Comparison of ENCODE assay signal across 10 cellular contexts in the genomic region with DNA sequence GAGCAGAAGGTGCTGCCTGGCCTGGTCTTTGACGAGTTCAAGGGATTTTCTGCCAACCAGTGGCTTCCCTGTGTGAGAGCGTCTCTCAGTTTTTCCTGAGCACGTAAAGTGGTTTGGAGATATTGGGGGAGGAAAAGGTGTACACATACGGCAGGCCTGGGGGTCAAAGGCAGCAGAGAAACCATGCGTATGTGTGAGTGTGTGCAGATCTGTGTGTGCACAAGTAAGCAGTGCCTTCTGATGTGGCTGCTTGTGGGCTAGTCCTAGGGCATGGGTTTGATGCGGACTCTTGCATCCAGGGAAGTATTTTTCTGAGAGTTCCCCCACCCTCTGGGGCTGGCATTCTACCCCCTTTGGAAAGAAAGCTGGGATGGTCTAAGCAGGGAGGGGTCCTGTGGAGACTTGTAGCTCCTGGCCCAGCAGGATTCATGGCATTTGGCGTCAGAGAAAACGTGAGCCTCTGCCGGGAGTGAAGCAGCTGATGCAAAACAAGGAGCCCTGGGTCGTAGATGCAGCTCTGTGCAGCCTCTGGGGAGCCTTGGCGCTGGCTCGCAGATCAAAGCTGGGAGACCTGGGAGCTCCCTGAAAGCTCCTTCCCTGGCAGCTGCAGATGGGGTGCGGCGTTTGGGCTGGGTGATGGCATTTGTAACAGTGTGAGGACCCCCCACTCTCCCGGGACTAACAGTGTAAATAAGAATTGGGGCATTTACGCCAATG.
DNase-seq lines count a peak whose midpoint lies in the region; ATAC-seq lines count a peak whose summit lies in the region.
"Had no signal": no experiment of that assay in that cellular context is flagged by ENCODE, and none has a peak within 500 bp of the region (broad histone marks: within the 10 kb centered on the region; RNA-seq: fewer than 3 reads in every experiment).

No MANE protein-coding gene starts in this region.

- peaks cover 4 to 10% of the 10 kb centered on the region in 2 donors for H3K4me1 ChIP-seq in esophagus (ENCODE audit: control insufficient read depth in 2 of 2, insufficient read depth in 2 of 2, low read length in 1 of 2)

- H3K27me3 ChIP-seq in esophagus (ENCODE audit: control insufficient read depth in 1 of 2, insufficient read depth in 2 of 2, low read length in 2 of 2) = no peaks in the 10 kb centered on the region
- H3K27me3 ChIP-seq: cardiac muscle cell had no signal

- H3K36me3 ChIP-seq in esophagus (ENCODE audit: control insufficient read depth in 2 of 2, insufficient read depth in 2 of 2, low read length in 1 of 2) = no peaks in the 10 kb centered on the region
- H3K36me3 ChIP-seq: cardiac muscle cell had no signal

- peak overlapping the region; percentile 51 to 76 for H3K27ac ChIP-seq in esophagus (ENCODE audit: low read depth in 2 of 2, low read length in 1 of 2)
- H3K27ac ChIP-seq: cardiac muscle cell had no signal

- 51 to 56% methylated on average over 16 of the region's 16 CpGs for WGBS in esophagus, 2 donors

- peaks cover 48% of the 10 kb centered on the region for H3K4me1 Mint-ChIP-seq in activated CD4-positive, alpha-beta T cell treated with anti-CD3 and anti-CD28 coated beads, Interleukin-2, amount 10 ng/mL, durations not matched to agents 7 days and 5 days
- H3K4me1 Mint-ChIP-seq in stimulated activated naive B cell treated with anti-CD40 and anti-IgM and Interleukin-4, amounts not matched to agents 10 μg/mL and 1 μg/mL and 100 μg/mL, for 72 hours = peaks cover 4 to 14% of the 10 kb centered on the region in 2 donors

- H3K27me3 Mint-ChIP-seq in activated CD4-positive, alpha-beta T cell treated with anti-CD3 and anti-CD28 coated beads, Interleukin-2, amount 10 ng/mL, durations not matched to agents 7 days and 5 days = no peaks in the 10 kb centered on the region
- H3K27me3 Mint-ChIP-seq in stimulated activated naive B cell treated with anti-CD40 and anti-IgM and Interleukin-4, amounts not matched to agents 10 μg/mL and 1 μg/mL and 100 μg/mL, for 72 hours = no peaks in the 10 kb centered on the region

- peak; percentile 3 to 31 for ATAC-seq in stimulated activated naive B cell treated with anti-CD40 and anti-IgM and Interleukin-4, amounts not matched to agents 10 μg/mL and 1 μg/mL and 100 μg/mL, for 72 hours (replicated peaks)

- peak; percentile 26 for DNase-seq in activated CD4-positive, alpha-beta T cell treated with anti-CD3 and anti-CD28 coated beads, Interleukin-2, amount 10 ng/mL, durations not matched to agents 7 days and 5 days
- DNase-seq in activated CD4-positive, alpha-beta T cell treated with anti-CD3 and anti-CD28 coated beads, Interleukin-2, amount 50 U/mL, for 1 hour = no peak
- DNase-seq in NCI-H2171 (lab: John Stamatoyannopoulos, UW) = peak; percentile 72
- no peak for DNase-seq in stimulated activated naive B cell treated with anti-CD40 and anti-IgM and Interleukin-4, amounts not matched to agents 10 μg/mL and 1 μg/mL and 100 μg/mL, for 72 hours
- no peak for DNase-seq in GM03348 (ENCODE audit: low spot score)
- DNase-seq in NCI-H2196 (lab: John Stamatoyannopoulos, UW; ENCODE audit: unreplicated experiment) = no peak
- DNase-seq in NCI-H187 (lab: John Stamatoyannopoulos, UW) = no peak
- DNase-seq: NCI-H1436 had no signal

- no peaks in the 10 kb centered on the region for H3K9me3 ChIP-seq in esophagus (ENCODE audit: control insufficient read depth in 2 of 2, insufficient read depth in 1 of 2, low read depth in 1 of 2, low read length in 1 of 2)

- CTCF ChIA-PET in activated CD4-positive, alpha-beta T cell treated with anti-CD3 and anti-CD28 coated beads, Interleukin-2, amount 10 ng/mL, durations not matched to agents 7 days and 5 days (lab: Charles Lee) = interaction anchor here (1.2 to 2.4 kb wide), 2 partner anchors 11 to 43 kb away, joined by 3 to 9 read pairs; no protein-coding TSS in a partner anchor

- H3K4me3 Mint-ChIP-seq in activated CD4-positive, alpha-beta T cell treated with anti-CD3 and anti-CD28 coated beads, Interleukin-2, amount 10 ng/mL, durations not matched to agents 7 days and 5 days = peak overlapping the region; percentile 84
- H3K4me3 Mint-ChIP-seq in stimulated activated naive B cell treated with anti-CD40 and anti-IgM and Interleukin-4, amounts not matched to agents 10 μg/mL and 1 μg/mL and 100 μg/mL, for 72 hours = peak overlapping the region; percentile 80 to 82

- H3K9me3 Mint-ChIP-seq in activated CD4-positive, alpha-beta T cell treated with anti-CD3 and anti-CD28 coated beads, Interleukin-2, amount 10 ng/mL, durations not matched to agents 7 days and 5 days = no peaks in the 10 kb centered on the region
- H3K9me3 Mint-ChIP-seq in stimulated activated naive B cell treated with anti-CD40 and anti-IgM and Interleukin-4, amounts not matched to agents 10 μg/mL and 1 μg/mL and 100 μg/mL, for 72 hours = no peaks in the 10 kb centered on the region

- peak overlapping the region; percentile 99 for H3K27ac Mint-ChIP-seq in activated CD4-positive, alpha-beta T cell treated with anti-CD3 and anti-CD28 coated beads, Interleukin-2, amount 10 ng/mL, durations not matched to agents 7 days and 5 days
- H3K27ac Mint-ChIP-seq in stimulated activated naive B cell treated with anti-CD40 and anti-IgM and Interleukin-4, amounts not matched to agents 10 μg/mL and 1 μg/mL and 100 μg/mL, for 72 hours = no peak overlapping the region

- no peak overlapping the region for H3K4me3 ChIP-seq in esophagus (ENCODE audit: low read depth in 1 of 2, low read length in 2 of 2)
- H3K4me3 ChIP-seq: cardiac muscle cell had no signal

- POLR2A ChIA-PET in activated CD4-positive, alpha-beta T cell treated with anti-CD3 and anti-CD28 coated beads, Interleukin-2, amount 10 ng/mL, durations not matched to agents 7 days and 5 days (lab: Charles Lee) = interaction anchor here (0.6 kb wide), 1 partner anchor 72 kb away, joined by 3 read pairs; no protein-coding TSS in a partner anchor

- H3K36me3 Mint-ChIP-seq in activated CD4-positive, alpha-beta T cell treated with anti-CD3 and anti-CD28 coated beads, Interleukin-2, amount 10 ng/mL, durations not matched to agents 7 days and 5 days (ENCODE audit: low read depth) = peaks cover 2% of the 10 kb centered on the region
- no peaks in the 10 kb centered on the region for H3K36me3 Mint-ChIP-seq in stimulated activated naive B cell treated with anti-CD40 and anti-IgM and Interleukin-4, amounts not matched to agents 10 μg/mL and 1 μg/mL and 100 μg/mL, for 72 hours

Comparison
In these comparisons a context has a peak if more than half of its experiments do, and no peak if none do; other contexts are left out.
1. DNase-seq: peak in activated CD4-positive, alpha-beta T cell treated with anti-CD3 and anti-CD28 coated beads, Interleukin-2, amount 10 ng/mL, durations not matched to agents 7 days and 5 days (single experiment) and NCI-H2171 (single experiment); none in activated CD4-positive, alpha-beta T cell treated with anti-CD3 and anti-CD28 coated beads, Interleukin-2, amount 50 U/mL, for 1 hour (single experiment), stimulated activated naive B cell treated with anti-CD40 and anti-IgM and Interleukin-4, amounts not matched to agents 10 μg/mL and 1 μg/mL and 100 μg/mL, for 72 hours (single experiment), GM03348 (single experiment), NCI-H2196 (single experiment) and NCI-H187 (0 of 2).